Comparison of ENCODE assay signal across 1 cellular context in the genomic region with DNA sequence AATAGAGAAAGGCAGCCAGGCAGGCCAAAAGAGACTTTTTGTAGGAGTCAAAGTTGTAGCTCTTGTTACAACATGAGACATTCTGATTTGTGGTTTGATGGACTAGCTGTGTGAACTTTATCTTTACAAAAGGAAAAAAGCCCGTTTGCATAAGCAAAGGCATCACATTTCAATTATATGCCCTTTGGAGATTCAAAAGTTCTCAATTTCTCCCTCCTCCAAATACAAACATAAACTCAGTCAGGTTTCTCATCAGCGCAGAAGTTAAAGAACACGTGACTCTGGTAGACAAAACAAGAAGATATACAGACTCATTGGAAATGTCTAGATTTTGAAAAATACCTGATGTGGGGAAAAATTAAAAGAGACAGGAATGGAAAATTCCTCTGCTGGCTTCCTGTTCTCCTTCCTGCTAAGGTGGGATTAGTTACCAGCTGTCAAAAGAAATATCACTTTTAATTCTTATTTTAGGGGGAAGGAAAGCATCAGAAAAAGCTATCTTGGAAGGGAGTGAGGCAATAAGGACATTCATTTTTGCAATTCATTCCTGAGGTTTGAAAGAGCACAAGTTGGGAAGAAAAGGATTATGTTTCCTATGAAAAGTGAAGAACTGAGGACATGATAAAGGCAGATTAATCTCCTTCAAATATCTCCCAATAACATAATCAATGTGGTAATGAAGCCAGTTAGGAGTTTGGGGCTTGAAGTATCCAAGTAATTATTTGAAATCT.
TF ChIP-seq lines count a peak whose summit lies in the region.

No MANE protein-coding gene starts in this region.

TF ChIP-seq in K562, 482 proteins besides CTCF, POLR2A, EP300 and RAD21 (continued from another document):
- TF ChIP-seq BDP1 (IDR thresholded peaks at IDR 0.05; ENCODE audit: insufficient read depth, insufficient read length), result no peak
- no peak for TF ChIP-seq KLF10 (CRISPR knock-in tag; IDR thresholded peaks at IDR 0.05)
- TF ChIP-seq, protein P1, sequence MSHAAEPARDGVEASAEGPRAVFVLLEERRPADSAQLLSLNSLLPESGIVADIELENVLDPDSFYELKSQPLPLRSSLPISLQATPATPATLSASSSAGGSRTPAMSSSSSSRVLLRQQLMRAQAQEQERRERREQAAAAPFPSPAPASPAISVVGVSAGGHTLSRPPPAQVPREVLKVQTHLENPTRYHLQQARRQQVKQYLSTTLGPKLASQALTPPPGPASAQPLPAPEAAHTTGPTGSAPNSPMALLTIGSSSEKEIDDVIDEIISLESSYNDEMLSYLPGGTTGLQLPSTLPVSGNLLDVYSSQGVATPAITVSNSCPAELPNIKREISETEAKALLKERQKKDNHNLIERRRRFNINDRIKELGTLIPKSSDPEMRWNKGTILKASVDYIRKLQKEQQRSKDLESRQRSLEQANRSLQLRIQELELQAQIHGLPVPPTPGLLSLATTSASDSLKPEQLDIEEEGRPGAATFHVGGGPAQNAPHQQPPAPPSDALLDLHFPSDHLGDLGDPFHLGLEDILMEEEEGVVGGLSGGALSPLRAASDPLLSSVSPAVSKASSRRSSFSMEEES (CRISPR knock-in tag; IDR thresholded peaks at IDR 0.05), result peak; percentile 47
- no peak for TF ChIP-seq L3MBTL2 (IDR thresholded peaks at IDR 0.05)
TF ChIP-seq in K562: peak in this region for 1.
